Comparison of ENCODE assay signal across 8 cellular contexts in genomic region chr20:19903168-19903676, GRCh38.
DNase-seq lines count a peak whose midpoint lies in the region; ATAC-seq and TF ChIP-seq lines count a peak whose summit lies in the region.

No MANE protein-coding gene starts in this region.

- H3K9ac ChIP-seq in OCI-LY1 (ENCODE audit: low read length): no peak overlapping the region

- POLR2A ChIA-PET in GM10248 (lab: Yijun Ruan, JAX): no interaction called here

- intact Hi-C loops in left ventricle myocardium inferior (cut with micrococcal nuclease): no loop called here

- TF ChIP-seq CTCF in GM10248 (IDR thresholded peaks at IDR 0.05; ENCODE audit: control extremely low read depth, extremely low read depth, low read depth, missing control alignments) (peak; percentile 50), OCI-LY1 (IDR thresholded peaks at IDR 0.05; ENCODE audit: low read length) (peak; percentile 14; the same call in 1 of the 2 replicates), left ventricle myocardium inferior (IDR thresholded peaks at IDR 0.05; ENCODE audit: borderline replicate concordance) (peak; percentile 26)

- H3K4me2 ChIP-seq in OCI-LY1 (ENCODE audit: low read length): no peak overlapping the region

- H3K4me3 ChIP-seq in OCI-LY1 (ENCODE audit: low read depth, low read length, poor library complexity, severe bottlenecking): no peak overlapping the region
- no peak overlapping the region for H3K4me3 ChIP-seq in left ventricle myocardium inferior

- peaks cover 3% of the 10 kb centered on the region; the same call in 1 of the 2 replicates for H3K9me3 ChIP-seq in OCI-LY1 (ENCODE audit: low read length)
- H3K9me3 ChIP-seq in left ventricle myocardium inferior (replicated peaks): peaks cover 11% of the 10 kb centered on the region

- no peaks in the 10 kb centered on the region for H3K9me2 ChIP-seq in OCI-LY1 (ENCODE audit: low read depth, low read length)

- H3K79me2 ChIP-seq in OCI-LY1 (ENCODE audit: insufficient read depth, low read length): no peaks in the 10 kb centered on the region

- H3K4me1 ChIP-seq in OCI-LY1 (ENCODE audit: insufficient read depth, low read length, severe bottlenecking) (no peaks in the 10 kb centered on the region), left ventricle myocardium inferior (peaks cover 82% of the 10 kb centered on the region)

- ATAC-seq in HG02973 (IDR thresholded peaks at IDR 0.05; ENCODE audit: unreplicated experiment) (peak; percentile 59), GM19035 (IDR thresholded peaks at IDR 0.05; ENCODE audit: unreplicated experiment) (no peak), HG02970 (IDR thresholded peaks at IDR 0.05; ENCODE audit: low FRiP score, unreplicated experiment) (no peak), GM19467 (IDR thresholded peaks at IDR 0.05; ENCODE audit: unreplicated experiment) (no peak)

- H3K36me3 ChIP-seq in OCI-LY1 (ENCODE audit: insufficient read depth, low read length): no peaks in the 10 kb centered on the region
- H3K36me3 ChIP-seq in left ventricle myocardium inferior: peaks cover 13% of the 10 kb centered on the region

- CTCF ChIA-PET in GM10248 (lab: Yijun Ruan, JAX): interaction anchor here (0.9 to 3.2 kb wide), 15 partner anchors 8 to 149 kb away, joined by 3 to 12 read pairs (median 6); partner anchors contain the start of genes CFAP61 and CRNKL1

- no peak overlapping the region for H2AFZ ChIP-seq in OCI-LY1 (ENCODE audit: low read length)

- H3F3A ChIP-seq in OCI-LY1 (ENCODE audit: insufficient read depth, low read length): no peaks in the 10 kb centered on the region

- DNase-seq in GM10248 (ENCODE audit: extremely low spot score) (peak; percentile 76), left ventricle myocardium inferior (no peak), GM03348 (ENCODE audit: low spot score) (no peak)

- H3K27ac ChIP-seq in OCI-LY1 (ENCODE audit: low read depth, low read length, poor library complexity, severe bottlenecking) (no peak overlapping the region), left ventricle myocardium inferior (replicated peaks) (peak overlapping the region; percentile 85)

- H4K20me1 ChIP-seq in OCI-LY1 (ENCODE audit: insufficient read depth, low read length): no peaks in the 10 kb centered on the region

- H3K27me3 ChIP-seq in OCI-LY1 (ENCODE audit: insufficient read depth, low read length): no peaks in the 10 kb centered on the region
- no peaks in the 10 kb centered on the region for H3K27me3 ChIP-seq in left ventricle myocardium inferior (ENCODE audit: low read depth)
